Comparison of ENCODE assay signal across 9 cellular contexts in the genomic region with DNA sequence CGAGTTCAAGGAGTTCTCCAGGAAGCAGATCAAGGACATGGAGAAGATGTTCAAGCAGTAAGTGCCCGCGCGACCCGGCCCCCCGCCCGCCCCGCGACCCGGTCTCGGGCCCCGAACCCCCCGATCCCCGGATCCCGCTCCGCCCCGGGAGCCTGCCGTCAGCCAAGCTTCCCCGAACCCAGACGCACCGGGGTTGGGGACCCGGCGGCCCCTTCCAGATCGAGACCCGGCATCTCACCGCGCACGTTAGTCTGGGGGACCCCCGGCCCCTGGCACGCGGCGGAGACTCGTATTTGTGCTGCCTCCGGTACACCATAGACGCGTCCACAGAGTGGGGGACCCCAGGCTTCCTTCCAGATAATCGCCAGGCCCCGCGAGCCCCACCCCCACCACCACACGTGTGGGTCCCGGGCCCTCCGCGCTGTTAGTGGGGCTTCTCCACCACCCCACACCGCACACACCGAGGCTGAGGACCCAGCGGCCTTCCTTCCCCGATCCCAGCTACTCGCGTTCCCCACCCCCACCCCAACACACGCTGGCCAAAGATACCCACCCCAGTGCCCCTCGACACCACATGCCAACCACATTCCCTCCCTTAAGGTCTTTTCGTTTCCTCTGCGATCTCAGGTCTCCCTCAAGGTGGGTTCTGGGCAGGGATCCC. TPM values are rescaled to one million over a fixed set of nuclear protein-coding genes. Genes with fewer than 3 reads are reported as not detected.
DNase-seq lines count a peak whose midpoint lies in the region; ATAC-seq and TF ChIP-seq lines count a peak whose summit lies in the region.
"Had no signal": no experiment of that assay in that cellular context is flagged by ENCODE, and none has a peak within 500 bp of the region (broad histone marks: within the 10 kb centered on the region; RNA-seq: fewer than 3 reads in every experiment).

No MANE protein-coding gene starts in this region.

- no peaks in the 10 kb centered on the region for H4K20me1 ChIP-seq in mammary epithelial cell (ENCODE audit: insufficient read depth, low read length)

- peak overlapping the region; percentile 89 to 92 (median 90) for H3K4me3 ChIP-seq in mammary epithelial cell (replicated peaks in 1 of 3; ENCODE audit: insufficient read depth in 1 of 3, low read depth in 2 of 3, low read length in 3 of 3)
- H3K4me3 ChIP-seq in muscle layer of colon (ENCODE audit: low read depth in 1 of 2, low read length in 2 of 2), result peak overlapping the region; percentile 75 to 92

- H2AFZ ChIP-seq in mammary epithelial cell (ENCODE audit: low read depth, low read length), result peak overlapping the region; percentile 83

- in situ Hi-C loops in mammary epithelial cell (cut with MboI; ENCODE audit: low sequenced_read_pairs in 2 of 2), result loop anchor here in 1 of 2 donors (10.0 kb wide), 2 partner anchors 66 to 256 kb away; a partner anchor contains a TSS

- TF ChIP-seq CTCF in mammary epithelial cell (conservative IDR thresholded peaks at IDR 0.05 in 1 of 2, IDR thresholded peaks at IDR 0.05 in 1 of 2; ENCODE audit: extremely low read depth in 1 of 2, insufficient read depth in 1 of 2, low read depth in 1 of 2, low read length in 2 of 2), result no peak

- H3K36me3 ChIP-seq in mammary epithelial cell (ENCODE audit: insufficient read depth, low read length) (no peaks in the 10 kb centered on the region), muscle layer of colon (ENCODE audit: insufficient read depth, low read length) (no peaks in the 10 kb centered on the region)

- no peaks in the 10 kb centered on the region for H3K9me3 Mint-ChIP-seq in IgD-negative memory B cell

- DNase-seq in COLO668 (lab: John Stamatoyannopoulos, UW; ENCODE audit: unreplicated experiment) (peak; percentile 62), mammary epithelial cell (no peak), SW 1271 (lab: John Stamatoyannopoulos, UW) (no peak), NCI-H1694 treated with DMSO at 0.1 percent for 48 hours (lab: John Stamatoyannopoulos, UW) (no peak), OCI-M1 (lab: John Stamatoyannopoulos, UW) (no peak)

- intact Hi-C loops in mammary epithelial cell (cut with micrococcal nuclease), result loop anchor here (2.0 kb wide), 1 partner anchor 58 kb away; no protein-coding TSS in a partner anchor

- H3K9me3 ChIP-seq in mammary epithelial cell (replicated peaks; ENCODE audit: insufficient read depth, low read length) (no peaks in the 10 kb centered on the region), muscle layer of colon (ENCODE audit: low read length) (no peaks in the 10 kb centered on the region)

- peak overlapping the region; percentile 88 to 98 (median 92) for H3K4me3 Mint-ChIP-seq in IgD-negative memory B cell

- H3K27me3 ChIP-seq in mammary epithelial cell (ENCODE audit: insufficient read depth, low read length) (no peaks in the 10 kb centered on the region), muscle layer of colon (ENCODE audit: control insufficient read depth in 1 of 2, insufficient read depth in 2 of 2, low read length in 2 of 2) (no peaks in the 10 kb centered on the region)

- H3K9ac ChIP-seq in mammary epithelial cell (ENCODE audit: insufficient read depth, low read length) (peak overlapping the region; percentile 85), muscle layer of colon (ENCODE audit: low read length) (peak overlapping the region; percentile 89)

- H3K27me3 Mint-ChIP-seq in IgD-negative memory B cell, result no peaks in the 10 kb centered on the region

- CTCF ChIA-PET in mammary epithelial cell (lab: Charles Lee; ENCODE audit: low non-redundant PET), result no interaction called here

- H3K4me1 ChIP-seq in mammary epithelial cell (ENCODE audit: insufficient read depth, low read length), result peaks cover 18% of the 10 kb centered on the region
- peaks cover 48% of the 10 kb centered on the region for H3K4me1 ChIP-seq in muscle layer of colon (ENCODE audit: insufficient read depth, low read length)

- peaks cover 23 to 28% (median 27%) of the 10 kb centered on the region in 3 donors for H3K4me1 Mint-ChIP-seq in IgD-negative memory B cell

- H3K27ac ChIP-seq in mammary epithelial cell (ENCODE audit: insufficient read depth, low read depth, low read length) (peak overlapping the region; percentile 71), muscle layer of colon (ENCODE audit: low read depth, low read length) (peak overlapping the region; percentile 81)

- peak overlapping the region; percentile 87 to 96 (median 92) for H3K27ac Mint-ChIP-seq in IgD-negative memory B cell

- dilution Hi-C loops in mammary epithelial cell (cut with HindIII; ENCODE audit: low sequenced_read_pairs), result no loop called here

- 0% methylated on average over 1 of the region's 53 CpGs for WGBS in mammary epithelial cell (ENCODE audit: low coverage, missing lambda C conversion rate)

- peak overlapping the region; percentile 83 for H3K4me2 ChIP-seq in mammary epithelial cell (ENCODE audit: insufficient read depth, low read depth, low read length)

- no peaks in the 10 kb centered on the region for H3K36me3 Mint-ChIP-seq in IgD-negative memory B cell

- BruUV-seq in mammary epithelial cell (replicated peaks; lab: Mats Ljungman, UMichigan), result no TSS peak

- H3K79me2 ChIP-seq in mammary epithelial cell (ENCODE audit: insufficient read depth, low read length), result peaks cover 57% of the 10 kb centered on the region

- no peak for ATAC-seq in GM21529 (IDR thresholded peaks at IDR 0.05; ENCODE audit: unreplicated experiment)

RNA-seq across cellular contexts. Expression of a gene that starts 0.7 kb away (rescaled TPM):
- polyA plus RNA-seq in IgD-negative memory B cell (81.8 TPM), mammary epithelial cell (61.9 TPM)
- 10 to 100 TPM; 17.8 to 56.2 TPM for total RNA-seq in mammary epithelial cell
- polyA minus RNA-seq in mammary epithelial cell, result 17.1 TPM

RNA-seq across cellular contexts. Expression of a gene that starts 27.9 kb away (rescaled TPM):
- polyA plus RNA-seq in IgD-negative memory B cell (not detected), mammary epithelial cell (not detected)
- not detected for total RNA-seq in mammary epithelial cell
- not detected for polyA minus RNA-seq in mammary epithelial cell

RNA-seq across cellular contexts. Expression of a gene that starts 46.2 kb away (rescaled TPM):
- polyA plus RNA-seq in IgD-negative memory B cell (not detected), mammary epithelial cell (not detected)
- total RNA-seq in mammary epithelial cell, result not detected
- not detected for polyA minus RNA-seq in mammary epithelial cell
- total RNA-seq: RPMI7951 had no signal
